Comparison of ENCODE assay signal across 8 cellular contexts in the genomic region with DNA sequence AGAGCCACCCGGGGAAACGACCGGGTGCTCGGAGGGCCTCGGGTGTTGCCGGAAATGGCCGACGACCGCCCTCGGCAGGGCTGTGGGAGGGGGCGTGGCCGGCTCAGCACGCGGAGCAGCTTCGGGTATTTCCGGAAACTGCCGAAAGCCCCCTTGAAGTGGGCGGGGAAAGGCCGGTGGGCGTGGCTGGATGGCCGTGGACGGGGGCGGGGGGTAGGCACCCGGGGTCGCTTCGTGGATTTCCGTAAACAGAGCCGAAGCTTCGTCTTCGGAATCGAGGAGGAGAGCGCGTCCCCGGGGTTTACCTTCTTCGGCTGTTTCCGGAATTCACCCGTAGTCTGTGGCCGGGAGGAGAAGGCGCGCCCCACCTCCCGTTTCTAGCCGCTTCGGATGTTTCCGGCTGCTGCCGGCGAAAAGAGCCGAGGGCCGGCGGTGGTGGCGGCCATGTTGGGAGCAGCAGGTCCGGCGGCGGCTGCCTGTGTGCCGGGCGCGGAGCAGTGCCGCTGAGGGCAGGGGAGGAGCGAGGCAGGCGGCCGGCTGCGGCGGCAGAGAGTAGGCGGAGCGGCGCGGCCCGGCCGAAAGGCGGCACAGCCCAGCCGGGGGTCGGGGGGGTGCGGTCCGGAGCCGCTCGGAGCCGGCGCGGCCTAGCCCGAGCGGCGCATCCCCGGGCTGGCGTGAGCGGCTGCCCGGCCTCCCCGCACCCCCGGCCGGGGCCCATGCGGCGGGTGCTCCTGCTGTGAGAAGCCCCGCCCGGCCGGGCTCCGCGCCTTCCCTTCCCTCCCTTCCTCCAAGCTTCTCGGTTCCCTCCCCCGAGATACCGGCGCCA. TPM values are rescaled to one million over a fixed set of nuclear protein-coding genes. Genes with fewer than 3 reads are reported as not detected.
DNase-seq lines count a peak whose midpoint lies in the region; ATAC-seq and TF ChIP-seq lines count a peak whose summit lies in the region.

A gene (plus strand): TSS at position 429 of the 826 bp plus-strand sequence. CDS start 397 bp downstream, at position 826.

- H3K36me3 ChIP-seq in KMS-11 (ENCODE audit: insufficient read depth) (no peaks in the 10 kb centered on the region), Peyer's patch (peaks cover 0 to 4% (median 0%) of the 10 kb centered on the region in 3 donors), esophagus (ENCODE audit: control insufficient read depth in 2 of 2, insufficient read depth in 2 of 2, low read length in 1 of 2) (peaks cover 0 to 2% of the 10 kb centered on the region in 2 donors), muscle layer of colon (ENCODE audit: insufficient read depth, low read length) (peaks cover 20% of the 10 kb centered on the region)

- H3K27ac ChIP-seq in KMS-11: peak within 1 kb of the TSS; percentile 38
- peak within 1 kb of the TSS; percentile 82 to 95 (median 92) for H3K27ac ChIP-seq in Peyer's patch
- peak within 1 kb of the TSS; percentile 90 to 95 for H3K27ac ChIP-seq in esophagus (ENCODE audit: low read depth in 2 of 2, low read length in 1 of 2)
- H3K27ac ChIP-seq in muscle layer of colon (ENCODE audit: low read depth, low read length): peak within 1 kb of the TSS; percentile 87

- no peak for TF ChIP-seq CTCF in KMS-11 (conservative IDR thresholded peaks at IDR 0.05; ENCODE audit: low read depth, low read length)
- TF ChIP-seq CTCF in Peyer's patch (IDR thresholded peaks at IDR 0.05): peak in 1 of 6 experiments; percentile 11

- peaks cover 41% of the 10 kb centered on the region for H3K4me1 ChIP-seq in KMS-11 (ENCODE audit: low read depth, poor library complexity, severe bottlenecking)
- H3K4me1 ChIP-seq in Peyer's patch: peaks cover 9 to 51% (median 18%) of the 10 kb centered on the region in 4 donors
- peaks cover 0 to 3% of the 10 kb centered on the region in 2 donors for H3K4me1 ChIP-seq in esophagus (ENCODE audit: control insufficient read depth in 2 of 2, insufficient read depth in 2 of 2, low read length in 1 of 2)
- peaks cover 40% of the 10 kb centered on the region for H3K4me1 ChIP-seq in muscle layer of colon (ENCODE audit: insufficient read depth, low read length)

- H3K9me3 ChIP-seq in Peyer's patch (no peaks in the 10 kb centered on the region), esophagus (ENCODE audit: control insufficient read depth in 2 of 2, insufficient read depth in 1 of 2, low read depth in 1 of 2, low read length in 1 of 2) (no peaks in the 10 kb centered on the region), muscle layer of colon (ENCODE audit: low read length) (no peaks in the 10 kb centered on the region)

- H3K27me3 ChIP-seq in KMS-11 (ENCODE audit: insufficient read depth, low read depth) (no peaks in the 10 kb centered on the region), Peyer's patch (no peaks in the 10 kb centered on the region), esophagus (ENCODE audit: control insufficient read depth in 1 of 2, insufficient read depth in 2 of 2, low read length in 2 of 2) (no peaks in the 10 kb centered on the region), muscle layer of colon (ENCODE audit: control insufficient read depth in 1 of 2, insufficient read depth in 2 of 2, low read length in 2 of 2) (no peaks in the 10 kb centered on the region)

- peak; percentile 98 for DNase-seq in DMS53 treated with DMSO at 0.1 percent for 48 hours (lab: John Stamatoyannopoulos, UW; ENCODE audit: unreplicated experiment)
- DNase-seq in Peyer's patch: peak; percentile 99
- DNase-seq in activated T-cell treated with anti-CD3 and anti-CD28 coated beads, Interleukin-2, amount 50 U/mL, for 48 hours: peak; percentile 100
- peak; percentile 100 for DNase-seq in stimulated activated CD8-positive, alpha-beta memory T cell treated with anti-CD3 and anti-CD28 coated beads, Interleukin-7, amount 100 ng/mL, for 24 hours (ENCODE audit: low read depth)

- peak; percentile 72 for ATAC-seq in GM21737 (IDR thresholded peaks at IDR 0.05; ENCODE audit: unreplicated experiment)

- H3K4me2 ChIP-seq in KMS-11: peak within 1 kb of the TSS; percentile 95

- 0 to 1% methylated on average over 73 to 99 of the region's 99 CpGs for WGBS in esophagus, 2 donors

- TF ChIP-seq POLR2A in Peyer's patch (IDR thresholded peaks at IDR 0.05): peak; percentile 46 to 58

- H3K9ac ChIP-seq in KMS-11: peak within 1 kb of the TSS; percentile 76
- peak within 1 kb of the TSS; percentile 75 for H3K9ac ChIP-seq in muscle layer of colon (ENCODE audit: low read length)

- peak within 1 kb of the TSS; percentile 50 for H2AFZ ChIP-seq in KMS-11 (ENCODE audit: low read depth)

- H3K4me3 ChIP-seq in KMS-11 (IDR thresholded peaks at IDR 0.05; ENCODE audit: insufficient read depth, low read depth, low read length): no peak within 1 kb of the TSS
- peak within 1 kb of the TSS; percentile 76 to 95 (median 81) for H3K4me3 ChIP-seq in Peyer's patch
- peak within 1 kb of the TSS; percentile 87 to 90 for H3K4me3 ChIP-seq in esophagus (ENCODE audit: low read depth in 1 of 2, low read length in 2 of 2)
- peak within 1 kb of the TSS; percentile 88 to 90 for H3K4me3 ChIP-seq in muscle layer of colon (ENCODE audit: low read depth in 1 of 2, low read length in 2 of 2)

- peaks cover 9% of the 10 kb centered on the region; the same call in 1 of the 2 replicates for H4K20me1 ChIP-seq in KMS-11 (ENCODE audit: insufficient read depth)

- H3K79me2 ChIP-seq in KMS-11 (ENCODE audit: insufficient read depth, low read depth): peaks cover 45% of the 10 kb centered on the region

RNA-seq across cellular contexts. Expression of the gene that starts here (rescaled TPM):
- 10 to 100 TPM; 34.7 to 82.9 (median 72.1) TPM for total RNA-seq in Peyer's patch
- polyA plus RNA-seq in esophagus: 10 to 100 TPM; 29.5 to 29.9 TPM

Comparison
In these comparisons a context has a peak if more than half of its experiments do, and no peak if none do; other contexts are left out.
1. H3K27ac ChIP-seq: peak in every context shown above with its lines; median percentile 92 in Peyer's patch; 92 in esophagus; 87 in muscle layer of colon; 38 in KMS-11.